Comparison of ENCODE assay signal across 9 cellular contexts in genomic region chr10:72694476-72695369, GRCh38. TPM values are rescaled to one million over a fixed set of nuclear protein-coding genes. Genes with fewer than 3 reads are reported as not detected.
DNase-seq lines count a peak whose midpoint lies in the region; ATAC-seq, FAIRE-seq and TF ChIP-seq lines count a peak whose summit lies in the region.
"Had no signal": no experiment of that assay in that cellular context is flagged by ENCODE, and none has a peak within 500 bp of the region (broad histone marks: within the 10 kb centered on the region; RNA-seq: fewer than 3 reads in every experiment).

No MANE protein-coding gene starts in this region.

- peak; percentile 36 to 45; a peak in 4 of 6 replicates for ATAC-seq in A549
- ATAC-seq in stimulated activated naive B cell treated with anti-CD40 and anti-IgM and Interleukin-4, amounts not matched to agents 10 μg/mL and 1 μg/mL and 100 μg/mL, for 72 hours (replicated peaks), result no peak
- ATAC-seq in activated CD8-positive, alpha-beta T cell treated with anti-CD3 and anti-CD28 coated beads for 36 hours, result no peak

- H3K4me3 Mint-ChIP-seq in stimulated activated naive B cell treated with anti-CD40 and anti-IgM and Interleukin-4, amounts not matched to agents 10 μg/mL and 1 μg/mL and 100 μg/mL, for 72 hours, result peak overlapping the region; percentile 26 to 28
- no peak overlapping the region for H3K4me3 Mint-ChIP-seq in activated CD8-positive, alpha-beta T cell treated with anti-CD3 and anti-CD28 coated beads for 36 hours

- intact Hi-C loops in activated CD8-positive, alpha-beta T cell treated with anti-CD3 and anti-CD28 coated beads for 36 hours (cut with micrococcal nuclease), result no loop called here

- peak; percentile 62 for TF ChIP-seq CTCF in A549 (IDR thresholded peaks at IDR 0.05)
- TF ChIP-seq CTCF in GM06990 (IDR thresholded peaks at IDR 0.05; ENCODE audit: insufficient read depth, low read length, poor library complexity, severe bottlenecking), result peak; percentile 27
- TF ChIP-seq CTCF in Peyer's patch (IDR thresholded peaks at IDR 0.05), result peak in 4 of 6 experiments; percentile 6 to 64 (median 46)
- peak; percentile 41 to 58 for TF ChIP-seq CTCF in fibroblast of lung (conservative IDR thresholded peaks at IDR 0.05 in 1 of 2, IDR thresholded peaks at IDR 0.05 in 1 of 2; ENCODE audit: low read depth in 1 of 2, low read length in 2 of 2)
- TF ChIP-seq CTCF in activated CD8-positive, alpha-beta T cell treated with anti-CD3 and anti-CD28 coated beads for 36 hours (IDR thresholded peaks at IDR 0.05), result no peak

- H2AFZ ChIP-seq in fibroblast of lung (ENCODE audit: low read length), result no peak overlapping the region

- H3K27ac Mint-ChIP-seq in stimulated activated naive B cell treated with anti-CD40 and anti-IgM and Interleukin-4, amounts not matched to agents 10 μg/mL and 1 μg/mL and 100 μg/mL, for 72 hours, result no peak overlapping the region
- no peak overlapping the region for H3K27ac Mint-ChIP-seq in activated CD8-positive, alpha-beta T cell treated with anti-CD3 and anti-CD28 coated beads for 36 hours

- H3K4me1 ChIP-seq in A549 (peaks cover 50% of the 10 kb centered on the region), Peyer's patch (peaks cover 0 to 19% (median 2%) of the 10 kb centered on the region in 4 donors), fibroblast of lung (ENCODE audit: control insufficient read depth, extremely low read depth, insufficient read depth, low read length) (peaks cover 9% of the 10 kb centered on the region)

- peaks cover 24 to 42% of the 10 kb centered on the region in 2 donors for H3K4me1 Mint-ChIP-seq in stimulated activated naive B cell treated with anti-CD40 and anti-IgM and Interleukin-4, amounts not matched to agents 10 μg/mL and 1 μg/mL and 100 μg/mL, for 72 hours
- peaks cover 34% of the 10 kb centered on the region for H3K4me1 Mint-ChIP-seq in activated CD8-positive, alpha-beta T cell treated with anti-CD3 and anti-CD28 coated beads for 36 hours (ENCODE audit: low read depth)

- FAIRE-seq in A549 (lab: Jason Lieb, UNC), result peak; percentile 63

- H3K9me3 ChIP-seq in A549, result no peaks in the 10 kb centered on the region
- H3K9me3 ChIP-seq in Peyer's patch, result no peaks in the 10 kb centered on the region
- H3K9me3 ChIP-seq in fibroblast of lung (ENCODE audit: control insufficient read depth, insufficient read depth, low read depth, low read length), result no peaks in the 10 kb centered on the region
- H3K9me3 ChIP-seq: upper lobe of left lung had no signal

- POLR2A ChIA-PET in A549 (lab: Yijun Ruan, JAX), result interaction anchor here (1.0 kb wide), 1 partner anchor 70 kb away, joined by 3 read pairs; no protein-coding TSS in a partner anchor
- POLR2A ChIA-PET in activated CD8-positive, alpha-beta T cell treated with anti-CD3 and anti-CD28 coated beads for 36 hours (lab: Charles Lee), result no interaction called here

- TF ChIP-seq RAD21 in A549 (conservative IDR thresholded peaks at IDR 0.05 in 1 of 2, IDR thresholded peaks at IDR 0.05 in 1 of 2), result peak; percentile 67 to 71

- TF ChIP-seq EP300 in A549 (IDR thresholded peaks at IDR 0.05), result no peak

- H4K20me1 ChIP-seq in fibroblast of lung (ENCODE audit: control insufficient read depth, extremely low read depth, insufficient read depth, low read length), result no peaks in the 10 kb centered on the region

- no peaks in the 10 kb centered on the region for H3K9me3 Mint-ChIP-seq in stimulated activated naive B cell treated with anti-CD40 and anti-IgM and Interleukin-4, amounts not matched to agents 10 μg/mL and 1 μg/mL and 100 μg/mL, for 72 hours
- no peaks in the 10 kb centered on the region for H3K9me3 Mint-ChIP-seq in activated CD8-positive, alpha-beta T cell treated with anti-CD3 and anti-CD28 coated beads for 36 hours

- H3K27ac ChIP-seq in A549, result peak overlapping the region in 1 of 2 experiments; percentile 9; a peak in 1 of 6 replicates
- peak overlapping the region in 1 of 4 donors; percentile 18 for H3K27ac ChIP-seq in Peyer's patch
- H3K27ac ChIP-seq in fibroblast of lung (ENCODE audit: insufficient read depth, low read length), result no peak overlapping the region

- peaks cover 62% of the 10 kb centered on the region for H3K79me2 ChIP-seq in fibroblast of lung (ENCODE audit: control insufficient read depth, insufficient read depth, low read length)

- H3K36me3 ChIP-seq in GM06990 (ENCODE audit: control insufficient read depth, insufficient read depth, low read length) (no peaks in the 10 kb centered on the region), Peyer's patch (no peaks in the 10 kb centered on the region), fibroblast of lung (ENCODE audit: control insufficient read depth, insufficient read depth, low read length) (no peaks in the 10 kb centered on the region)
- H3K36me3 ChIP-seq: upper lobe of left lung had no signal

- no peak for TF ChIP-seq POLR2A in A549 (IDR thresholded peaks at IDR 0.05; ENCODE audit: low read length)
- no peak for TF ChIP-seq POLR2A in Peyer's patch (IDR thresholded peaks at IDR 0.05)

- H3K27me3 ChIP-seq in GM06990 (replicated peaks; ENCODE audit: control insufficient read depth, insufficient read depth, low read length), result no peaks in the 10 kb centered on the region
- H3K27me3 ChIP-seq in Peyer's patch, result no peaks in the 10 kb centered on the region
- no peaks in the 10 kb centered on the region for H3K27me3 ChIP-seq in fibroblast of lung (ENCODE audit: control insufficient read depth, insufficient read depth, low read length)
- H3K27me3 ChIP-seq: upper lobe of left lung had no signal

- H3K4me2 ChIP-seq in A549 (peak overlapping the region; percentile 86), fibroblast of lung (ENCODE audit: extremely low read depth, insufficient read depth, low read length) (peak overlapping the region; percentile 87)

- no peak overlapping the region for H3K9ac ChIP-seq in fibroblast of lung (ENCODE audit: insufficient read depth, low read length)

- 19% methylated on average over 6 of the region's 6 CpGs for WGBS in A549 (ENCODE audit: missing lambda C conversion rate)

- H3K27me3 Mint-ChIP-seq in stimulated activated naive B cell treated with anti-CD40 and anti-IgM and Interleukin-4, amounts not matched to agents 10 μg/mL and 1 μg/mL and 100 μg/mL, for 72 hours, result no peaks in the 10 kb centered on the region
- H3K27me3 Mint-ChIP-seq in activated CD8-positive, alpha-beta T cell treated with anti-CD3 and anti-CD28 coated beads for 36 hours, result no peaks in the 10 kb centered on the region

- peak; percentile 44 to 79 for DNase-seq in A549 (ENCODE audit: low read depth in 1 of 2, low spot score in 1 of 2)
- DNase-seq in GM06990 (ENCODE audit: extremely low read depth, insufficient read length), result no peak
- no peak for DNase-seq in Peyer's patch
- peak; percentile 48 to 71 for DNase-seq in fibroblast of lung (ENCODE audit: low read depth in 2 of 2)
- DNase-seq in stimulated activated naive B cell treated with anti-CD40 and anti-IgM and Interleukin-4, amounts not matched to agents 10 μg/mL and 1 μg/mL and 100 μg/mL, for 72 hours, result no peak
- no peak for DNase-seq in HK-2 (ENCODE audit: unreplicated experiment)
- no peak for DNase-seq in activated CD8-positive, alpha-beta T cell treated with anti-CD3 and anti-CD28 coated beads for 36 hours
- no peak for DNase-seq in NCI-H1694 treated with DMSO at 0.1 percent for 48 hours (lab: John Stamatoyannopoulos, UW)

- H3K4me3 ChIP-seq in A549 (peak overlapping the region; percentile 80; the same call in 2 of the 3 replicates), GM06990 (replicated peaks; ENCODE audit: low read depth, low read length) (no peak overlapping the region), Peyer's patch (no peak overlapping the region), fibroblast of lung (replicated peaks in 1 of 4; ENCODE audit: control extremely low read depth in 1 of 4, insufficient read depth in 1 of 4, low read depth in 3 of 4, low read length in 4 of 4) (peak overlapping the region in 2 of 4 experiments; percentile 14 to 92)

- no peaks in the 10 kb centered on the region for H3K36me3 Mint-ChIP-seq in stimulated activated naive B cell treated with anti-CD40 and anti-IgM and Interleukin-4, amounts not matched to agents 10 μg/mL and 1 μg/mL and 100 μg/mL, for 72 hours
- no peaks in the 10 kb centered on the region for H3K36me3 Mint-ChIP-seq in activated CD8-positive, alpha-beta T cell treated with anti-CD3 and anti-CD28 coated beads for 36 hours (ENCODE audit: low read depth)

- CTCF ChIA-PET in A549 (lab: Yijun Ruan, JAX), result interaction anchor here (0.7 to 7.6 kb wide), 25 partner anchors 8 to 330 kb away, joined by 3 to 85 read pairs (median 4); no protein-coding TSS in a partner anchor
- CTCF ChIA-PET in activated CD8-positive, alpha-beta T cell treated with anti-CD3 and anti-CD28 coated beads for 36 hours (lab: Charles Lee), result interaction anchor here (0.6 to 3.1 kb wide), 7 partner anchors 10 to 367 kb away, joined by 3 to 13 read pairs (median 5); no protein-coding TSS in a partner anchor

TF ChIP-seq in A549, 52 proteins besides CTCF, POLR2A, EP300 and RAD21:
- TF ChIP-seq MAFK (IDR thresholded peaks at IDR 0.05; ENCODE audit: partially characterized antibody) (no peak), SMC3 (IDR thresholded peaks at IDR 0.05) (peak; percentile 74), NPAS2 (CRISPR knock-in tag; IDR thresholded peaks at IDR 0.05; ENCODE audit: borderline replicate concordance) (no peak)

RNA-seq across cellular contexts. Expression of gene MCU, which starts 2.8 kb away (rescaled TPM):
- polyA plus RNA-seq in A549 (2011; rRNA removed), result 221 and 226 TPM in 2 replicates
- polyA plus RNA-seq in A549 (2012; cell fraction: cytosol; rRNA removed), result 42.6 and 47.1 TPM in 2 replicates
- polyA plus RNA-seq in A549 (2012; cell fraction: nucleus; rRNA removed), result 40.7 and 48.6 TPM in 2 replicates
- 40.3 to 44.0 TPM (median 42.2 TPM) in 3 replicates for polyA plus RNA-seq in A549 (2017; fragmentation: RNase III; extraction: RNeasy Plus Mini Kit Qiagen cat#74134 plus additional on column Dnase treatment)
- 131 and 156 TPM in 2 replicates for polyA minus RNA-seq in A549 (2011; rRNA and poly(A)+ RNA removed)
- total RNA-seq in Peyer's patch, result 10 to 100 TPM; 44.6 to 65.8 (median 52.9) TPM
- 20.0 and 40.5 TPM in 2 replicates for total RNA-seq in fibroblast of lung
- polyA plus RNA-seq in fibroblast of lung, result 63.2 and 77.1 TPM in 2 replicates
- polyA plus RNA-seq in fibroblast of lung (2012), result 29.8 and 33.9 TPM in 2 replicates
- polyA minus RNA-seq in fibroblast of lung (ENCODE audit: low replicate concordance), result 36.5 and 76.0 TPM in 2 replicates
- 10 to 100 TPM; 17.1 to 18.3 TPM for total RNA-seq in activated CD8-positive, alpha-beta T cell treated with anti-CD3 and anti-CD28 coated beads for 36 hours

Comparison
In these comparisons a context has a peak if more than half of its experiments do, and no peak if none do; other contexts are left out.
1. ATAC-seq: peak in A549 (2 of 2); none in stimulated activated naive B cell treated with anti-CD40 and anti-IgM and Interleukin-4, amounts not matched to agents 10 μg/mL and 1 μg/mL and 100 μg/mL, for 72 hours (0 of 2) and activated CD8-positive, alpha-beta T cell treated with anti-CD3 and anti-CD28 coated beads for 36 hours (single experiment).
2. DNase-seq: peak in A549 (2 of 2) and fibroblast of lung (2 of 2); none in GM06990 (single experiment), Peyer's patch (0 of 3), stimulated activated naive B cell treated with anti-CD40 and anti-IgM and Interleukin-4, amounts not matched to agents 10 μg/mL and 1 μg/mL and 100 μg/mL, for 72 hours (single experiment), HK-2 (single experiment), activated CD8-positive, alpha-beta T cell treated with anti-CD3 and anti-CD28 coated beads for 36 hours (single experiment) and NCI-H1694 treated with DMSO at 0.1 percent for 48 hours (single experiment).